ENCODE assay signal across 21 cellular contexts in genomic region chr12:76915381-76916169, GRCh38. TPM values are rescaled to one million over a fixed set of nuclear protein-coding genes. Genes with fewer than 3 reads are reported as not detected.
DNase-seq lines count a peak whose midpoint lies in the region; ATAC-seq and TF ChIP-seq lines count a peak whose summit lies in the region.
"Had no signal": no experiment of that assay in that cellular context is flagged by ENCODE, and none has a peak within 500 bp of the region (broad histone marks: within the 10 kb centered on the region; RNA-seq: fewer than 3 reads in every experiment).

No MANE protein-coding gene starts in this region.

- H3K9me2 ChIP-seq in PC-9 (ENCODE audit: insufficient read depth) = no peaks in the 10 kb centered on the region

- CTCF ChIA-PET in PC-9 (lab: Charles Lee) = no interaction called here

- no peaks in the 10 kb centered on the region for H3K36me3 ChIP-seq in PC-9 (ENCODE audit: low read depth)
- H3K36me3 ChIP-seq: cardiac muscle cell, suprapubic skin had no signal

- H4K20me1 ChIP-seq in PC-9 (ENCODE audit: insufficient read depth) = no peaks in the 10 kb centered on the region

- no peak overlapping the region for H3K4me3 Mint-ChIP-seq in activated naive CD8-positive, alpha-beta T cell treated with anti-CD3 and anti-CD28 coated beads, Interleukin-2, amount 50 U/mL, for 24 hours
- H3K4me3 Mint-ChIP-seq in T-helper 17 cell = no peak overlapping the region
- H3K4me3 Mint-ChIP-seq: naive thymus-derived CD4-positive, alpha-beta T cell had no signal

- no peak overlapping the region for H3K27ac ChIP-seq in PC-9
- H3K27ac ChIP-seq: cardiac muscle cell, KMS-11, psoas muscle, suprapubic skin had no signal

- no peaks in the 10 kb centered on the region for H3F3A ChIP-seq in PC-9 (ENCODE audit: insufficient read depth, low read depth)

- H3K27me3 ChIP-seq in PC-9 (ENCODE audit: insufficient read depth, low read depth) = no peaks in the 10 kb centered on the region
- H3K27me3 ChIP-seq: cardiac muscle cell, suprapubic skin had no signal

- H3K36me3 Mint-ChIP-seq in activated naive CD8-positive, alpha-beta T cell treated with anti-CD3 and anti-CD28 coated beads, Interleukin-2, amount 50 U/mL, for 24 hours (ENCODE audit: low read depth) = no peaks in the 10 kb centered on the region
- peaks cover 3% of the 10 kb centered on the region for H3K36me3 Mint-ChIP-seq in T-helper 17 cell (ENCODE audit: low read depth)
- H3K36me3 Mint-ChIP-seq: naive thymus-derived CD4-positive, alpha-beta T cell had no signal

- DNase-seq in AG08395 (ENCODE audit: low spot score) (peak; percentile 48), PC-9 (no peak), fibroblast of pulmonary artery (ENCODE audit: low read depth) (peak; percentile 11), sciatic nerve (ENCODE audit: low spot score) (no peak), T-helper 17 cell (no peak), DMS 273 (lab: John Stamatoyannopoulos, UW; ENCODE audit: unreplicated experiment) (no peak)
- no peak for DNase-seq in activated naive CD8-positive, alpha-beta T cell treated with anti-CD3 and anti-CD28 coated beads, Interleukin-2, amount 50 U/mL, for 24 hours
- DNase-seq: activated CD8-positive, alpha-beta memory T cell treated with anti-CD3 and anti-CD28 coated beads, Interleukin-2, amount 50 U/mL, for 48 hours; activated naive CD4-positive, alpha-beta T cell treated with Interleukin-2 at 50 U/mL for 16 hours; Caco-2; GDM1; kidney glomerular epithelial cell; naive thymus-derived CD4-positive, alpha-beta T cell; NCI-H1694 treated with DMSO at 0.1 percent for 48 hours; NCI-H748 treated with DMSO at 0.1 percent for 48 hours; psoas muscle; T-helper 2 cell had no signal

- peaks cover 5% of the 10 kb centered on the region for H3K4me1 Mint-ChIP-seq in activated naive CD8-positive, alpha-beta T cell treated with anti-CD3 and anti-CD28 coated beads, Interleukin-2, amount 50 U/mL, for 24 hours
- peaks cover under 1% of the 10 kb centered on the region for H3K4me1 Mint-ChIP-seq in T-helper 17 cell

- peak; percentile 77 for ATAC-seq in sciatic nerve
- ATAC-seq in HG02870 (IDR thresholded peaks at IDR 0.05; ENCODE audit: unreplicated experiment) = no peak
- no peak for ATAC-seq in activated naive CD8-positive, alpha-beta T cell treated with anti-CD3 and anti-CD28 coated beads, Interleukin-2, amount 50 U/mL, for 24 hours
- ATAC-seq in T-helper 17 cell = no peak
- ATAC-seq: naive thymus-derived CD4-positive, alpha-beta T cell; psoas muscle had no signal

- no peak overlapping the region for H3K4me2 ChIP-seq in PC-9
- H3K4me2 ChIP-seq: KMS-11 had no signal

- intact Hi-C loops in PC-9 (cut with micrococcal nuclease; ENCODE audit: unreplicated experiment) = loop anchor here (10.0 kb wide), 1 partner anchor 291 kb away; no protein-coding TSS in a partner anchor
- intact Hi-C loops in sciatic nerve (cut with DNase I) = no loop called here

- no peak overlapping the region for H3K27ac Mint-ChIP-seq in activated naive CD8-positive, alpha-beta T cell treated with anti-CD3 and anti-CD28 coated beads, Interleukin-2, amount 50 U/mL, for 24 hours
- no peak overlapping the region for H3K27ac Mint-ChIP-seq in T-helper 17 cell
- H3K27ac Mint-ChIP-seq: naive thymus-derived CD4-positive, alpha-beta T cell had no signal

- H3K9me3 Mint-ChIP-seq in activated naive CD8-positive, alpha-beta T cell treated with anti-CD3 and anti-CD28 coated beads, Interleukin-2, amount 50 U/mL, for 24 hours = no peaks in the 10 kb centered on the region
- H3K9me3 Mint-ChIP-seq: naive thymus-derived CD4-positive, alpha-beta T cell had no signal

- no TSS peak for BruUV-seq in PC-9 (replicated peaks; lab: Mats Ljungman, UMichigan)

- TF ChIP-seq CTCF in PC-9 (conservative IDR thresholded peaks at IDR 0.05) (no peak), fibroblast of pulmonary artery (IDR thresholded peaks at IDR 0.05; ENCODE audit: low read length, missing control alignments) (no peak)

- H3K4me3 ChIP-seq in PC-9 (no peak overlapping the region), fibroblast of pulmonary artery (replicated peaks; ENCODE audit: low read depth, low read length) (no peak overlapping the region)
- H3K4me3 ChIP-seq: cardiac muscle cell, psoas muscle, suprapubic skin had no signal

- H2AFZ ChIP-seq in PC-9 = 0 out of 2 replicates have a peak overlapping the region, but pooled peaks have one; percentile 35

- H3K27me3 Mint-ChIP-seq in activated naive CD8-positive, alpha-beta T cell treated with anti-CD3 and anti-CD28 coated beads, Interleukin-2, amount 50 U/mL, for 24 hours = peaks cover 5% of the 10 kb centered on the region
- peaks cover 52% of the 10 kb centered on the region for H3K27me3 Mint-ChIP-seq in T-helper 17 cell

- H3K79me2 ChIP-seq in PC-9 (ENCODE audit: low read depth) = no peaks in the 10 kb centered on the region

- POLR2A ChIA-PET in PC-9 (lab: Charles Lee; ENCODE audit: unreplicated experiment) = no interaction called here

- H3K9me3 ChIP-seq in PC-9 (ENCODE audit: insufficient read depth, low read depth) = no peaks in the 10 kb centered on the region
- no peaks in the 10 kb centered on the region for H3K9me3 ChIP-seq in T-helper 17 cell (ENCODE audit: control insufficient read depth, low read length, poor library complexity, severe bottlenecking)
- H3K9me3 ChIP-seq: Caco-2, psoas muscle, suprapubic skin had no signal

- no peaks in the 10 kb centered on the region for H3K4me1 ChIP-seq in PC-9 (replicated peaks; ENCODE audit: insufficient read depth)
- H3K4me1 ChIP-seq: psoas muscle had no signal

RNA-seq across cellular contexts. Expression of gene CSRP2, which starts 36.8 kb away (rescaled TPM):
- total RNA-seq in PC-9 (2021) = 4.1 and 4.5 TPM in 2 replicates
- total RNA-seq in sciatic nerve = 28.8 TPM
- not detected for total RNA-seq in T-helper 17 cell
- total RNA-seq: naive thymus-derived CD4-positive, alpha-beta T cell had no signal

Comparison
In these comparisons a context has a peak if more than half of its experiments do, and no peak if none do; other contexts are left out.
1. DNase-seq: peak in AG08395 (single experiment) and fibroblast of pulmonary artery (single experiment); none in PC-9 (0 of 2), sciatic nerve (single experiment), activated naive CD8-positive, alpha-beta T cell treated with anti-CD3 and anti-CD28 coated beads, Interleukin-2, amount 50 U/mL, for 24 hours (single experiment), T-helper 17 cell (0 of 3) and DMS 273 (single experiment).